In the genomic region with DNA sequence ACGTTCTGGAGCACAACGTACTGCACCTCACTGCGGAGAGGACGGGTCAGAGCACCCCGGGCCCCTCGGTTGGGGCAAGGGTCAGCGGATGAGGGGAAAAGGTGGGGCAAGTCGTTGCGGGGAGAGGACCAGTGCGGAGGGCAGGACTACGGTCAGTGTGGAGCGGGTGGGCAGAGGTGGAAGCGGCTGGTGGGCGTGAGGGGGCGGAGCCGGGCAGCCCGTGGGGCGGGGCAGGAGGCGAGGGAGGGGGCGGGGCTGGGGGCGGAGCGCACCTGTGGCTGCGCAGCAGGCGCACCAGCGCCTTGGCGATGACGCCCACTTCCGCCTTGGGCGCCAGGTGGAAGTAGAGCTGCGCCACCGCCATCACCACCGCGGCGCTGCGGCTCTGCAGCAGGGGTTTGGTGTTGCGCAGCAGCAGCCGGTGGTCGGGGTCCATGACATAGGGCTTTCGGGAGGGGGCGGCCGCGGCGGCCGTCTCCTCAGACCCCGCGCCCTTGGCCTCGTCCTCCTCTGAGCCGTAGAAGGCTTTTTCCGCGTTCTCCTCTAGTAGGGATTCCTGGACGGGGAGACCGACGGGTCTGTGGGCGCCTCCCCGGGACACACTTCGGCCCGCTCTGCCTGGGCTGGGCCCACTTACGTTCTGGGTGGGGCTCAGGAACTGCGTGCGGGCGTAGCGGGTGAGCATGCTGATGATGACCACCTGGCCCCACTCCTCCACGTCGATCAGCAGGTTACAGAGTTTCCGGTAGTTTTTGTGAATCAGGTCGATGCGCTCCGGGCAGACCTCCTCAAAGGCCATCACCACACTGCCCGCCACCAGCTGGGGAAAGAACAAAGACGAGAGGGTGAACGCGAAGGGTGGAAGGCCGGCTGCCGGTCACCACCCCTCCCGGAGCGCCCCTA, we compare ENCODE assay signal across 8 cellular contexts. TPM values are rescaled to one million over a fixed set of nuclear protein-coding genes. Genes with fewer than 3 reads are reported as not detected.
A peak's percentile ranks its signal among the peaks of the same experiment; 100 is the strongest.
DNase-seq lines count a peak whose midpoint lies in the region; ATAC-seq and TF ChIP-seq lines count a peak whose summit lies in the region.

No MANE protein-coding gene starts in this region.

- no peaks in the 10 kb centered on the region for H3K36me3 Mint-ChIP-seq in CD4-positive, CD25-positive, alpha-beta regulatory T cell

- peak; percentile 70 to 83 (median 81) for DNase-seq in CD4-positive, CD25-positive, alpha-beta regulatory T cell
- DNase-seq in KBM-7 (peak; percentile 67), posterior vena cava (ENCODE audit: low spot score) (peak; percentile 78), vagina (ENCODE audit: extremely low spot score in 2 of 2) (no peak), pons (ENCODE audit: low spot score) (no peak)
- DNase-seq in activated CD4-positive, alpha-beta T cell treated with anti-CD3 and anti-CD28 coated beads, Interleukin-2, amount 50 U/mL, for 1 hour: peak; percentile 83

- peak overlapping the region; percentile 68 for H3K27ac ChIP-seq in CD4-positive, CD25-positive, alpha-beta regulatory T cell (ENCODE audit: insufficient read depth, low read length, poor library complexity, severe bottlenecking)
- H3K27ac ChIP-seq in vagina: no peak overlapping the region

- H3K27ac Mint-ChIP-seq in CD4-positive, CD25-positive, alpha-beta regulatory T cell: peak overlapping the region; percentile 91 to 97 (median 97)

- peak; percentile 90 to 95 for ATAC-seq in CD4-positive, CD25-positive, alpha-beta regulatory T cell (ENCODE audit: low read depth in 2 of 2)
- ATAC-seq in GM19467 (IDR thresholded peaks at IDR 0.05; ENCODE audit: unreplicated experiment): peak; percentile 82

- H3K27me3 Mint-ChIP-seq in CD4-positive, CD25-positive, alpha-beta regulatory T cell: peaks cover 26% of the 10 kb centered on the region

- TF ChIP-seq CTCF in vagina (IDR thresholded peaks at IDR 0.05): no peak

- H3K9ac ChIP-seq in endocrine pancreas (ENCODE audit: control insufficient read depth, insufficient read depth, low read length): peak overlapping the region; percentile 68

- intact Hi-C loops in posterior vena cava (cut with DNase I): no loop called here
- intact Hi-C loops in vagina (cut with DNase I): no loop called here

- in situ Hi-C loops in KBM-7 (cut with MboI; ENCODE audit: low pct_unique_long_range_greater_than_20kb, low sequenced_read_pairs): no loop called here

- peaks cover 0 to 19% (median 7%) of the 10 kb centered on the region in 4 donors for H3K4me1 Mint-ChIP-seq in CD4-positive, CD25-positive, alpha-beta regulatory T cell

- H3K27me3 ChIP-seq in CD4-positive, CD25-positive, alpha-beta regulatory T cell (ENCODE audit: control insufficient read depth, insufficient read depth, low read length): no peaks in the 10 kb centered on the region
- H3K27me3 ChIP-seq in endocrine pancreas (ENCODE audit: control insufficient read depth, insufficient read depth, low read length) (no peaks in the 10 kb centered on the region), vagina (peaks cover 4% of the 10 kb centered on the region)

- peak overlapping the region; percentile 57 for H3K4me3 ChIP-seq in CD4-positive, CD25-positive, alpha-beta regulatory T cell (ENCODE audit: low read depth, low read length)
- H3K4me3 ChIP-seq in endocrine pancreas (ENCODE audit: control insufficient read depth, insufficient read depth, low read length) (peak overlapping the region; percentile 63), vagina (peak overlapping the region; percentile 37 to 44)

- no peaks in the 10 kb centered on the region for H3K9me3 ChIP-seq in CD4-positive, CD25-positive, alpha-beta regulatory T cell (ENCODE audit: control insufficient read depth in 2 of 2, low read length in 2 of 2)
- H3K9me3 ChIP-seq in endocrine pancreas (ENCODE audit: control insufficient read depth, low read length) (no peaks in the 10 kb centered on the region), vagina (no peaks in the 10 kb centered on the region)

- TF ChIP-seq POLR2A in vagina (IDR thresholded peaks at IDR 0.05): peak in 1 of 2 donors; percentile 13

- H3K4me3 Mint-ChIP-seq in CD4-positive, CD25-positive, alpha-beta regulatory T cell: peak overlapping the region; percentile 91 to 96 (median 94)

- no peaks in the 10 kb centered on the region for H3K36me3 ChIP-seq in CD4-positive, CD25-positive, alpha-beta regulatory T cell (ENCODE audit: control insufficient read depth, insufficient read depth, low read length)
- no peaks in the 10 kb centered on the region for H3K36me3 ChIP-seq in endocrine pancreas (ENCODE audit: control insufficient read depth, insufficient read depth, low read length)
- H3K36me3 ChIP-seq in vagina: no peaks in the 10 kb centered on the region

- no peaks in the 10 kb centered on the region for H3K9me3 Mint-ChIP-seq in CD4-positive, CD25-positive, alpha-beta regulatory T cell

- peaks cover 17% of the 10 kb centered on the region for H3K4me1 ChIP-seq in CD4-positive, CD25-positive, alpha-beta regulatory T cell (ENCODE audit: control insufficient read depth, insufficient read depth, low read length, poor library complexity, severe bottlenecking)
- no peaks in the 10 kb centered on the region for H3K4me1 ChIP-seq in endocrine pancreas (ENCODE audit: control insufficient read depth, insufficient read depth, low read length)
- peaks cover 13% of the 10 kb centered on the region for H3K4me1 ChIP-seq in vagina

RNA-seq across cellular contexts. Expression of gene AP3B2, which starts 29.2 kb away (rescaled TPM):
- total RNA-seq in CD4-positive, CD25-positive, alpha-beta regulatory T cell: 0.12 TPM
- under 1 TPM in 1 of 4 donors, not detected in 3; 0.23 TPM for polyA plus RNA-seq in CD4-positive, CD25-positive, alpha-beta regulatory T cell
- total RNA-seq in posterior vena cava (1 to 10 TPM in 1 of 2 donors, under 1 TPM in 1; 0.86 to 1.4 TPM), vagina (3.7 TPM)

RNA-seq across cellular contexts. Expression of gene CPEB1, which starts 33.3 kb away (rescaled TPM):
- total RNA-seq in CD4-positive, CD25-positive, alpha-beta regulatory T cell: not detected
- under 1 TPM in 3 of 4 donors, not detected in 1; 0.09 to 0.68 (median 0.60) TPM for polyA plus RNA-seq in CD4-positive, CD25-positive, alpha-beta regulatory T cell
- total RNA-seq in posterior vena cava (1 to 10 TPM; 5.0 to 8.0 TPM), vagina (10.6 TPM)

Comparison
In these comparisons a context has a peak if more than half of its experiments do, and no peak if none do; other contexts are left out.
1. DNase-seq: peak in CD4-positive, CD25-positive, alpha-beta regulatory T cell (3 of 3), KBM-7 (single experiment), activated CD4-positive, alpha-beta T cell treated with anti-CD3 and anti-CD28 coated beads, Interleukin-2, amount 50 U/mL, for 1 hour (single experiment) and posterior vena cava (single experiment); none in vagina (0 of 2) and pons (single experiment).
2. Peak in every context shown above with its lines, with median percentiles within 50 percentile points of each other: H3K4me3 ChIP-seq.